ENCODE assay signal across 1 cellular context in the genomic region with DNA sequence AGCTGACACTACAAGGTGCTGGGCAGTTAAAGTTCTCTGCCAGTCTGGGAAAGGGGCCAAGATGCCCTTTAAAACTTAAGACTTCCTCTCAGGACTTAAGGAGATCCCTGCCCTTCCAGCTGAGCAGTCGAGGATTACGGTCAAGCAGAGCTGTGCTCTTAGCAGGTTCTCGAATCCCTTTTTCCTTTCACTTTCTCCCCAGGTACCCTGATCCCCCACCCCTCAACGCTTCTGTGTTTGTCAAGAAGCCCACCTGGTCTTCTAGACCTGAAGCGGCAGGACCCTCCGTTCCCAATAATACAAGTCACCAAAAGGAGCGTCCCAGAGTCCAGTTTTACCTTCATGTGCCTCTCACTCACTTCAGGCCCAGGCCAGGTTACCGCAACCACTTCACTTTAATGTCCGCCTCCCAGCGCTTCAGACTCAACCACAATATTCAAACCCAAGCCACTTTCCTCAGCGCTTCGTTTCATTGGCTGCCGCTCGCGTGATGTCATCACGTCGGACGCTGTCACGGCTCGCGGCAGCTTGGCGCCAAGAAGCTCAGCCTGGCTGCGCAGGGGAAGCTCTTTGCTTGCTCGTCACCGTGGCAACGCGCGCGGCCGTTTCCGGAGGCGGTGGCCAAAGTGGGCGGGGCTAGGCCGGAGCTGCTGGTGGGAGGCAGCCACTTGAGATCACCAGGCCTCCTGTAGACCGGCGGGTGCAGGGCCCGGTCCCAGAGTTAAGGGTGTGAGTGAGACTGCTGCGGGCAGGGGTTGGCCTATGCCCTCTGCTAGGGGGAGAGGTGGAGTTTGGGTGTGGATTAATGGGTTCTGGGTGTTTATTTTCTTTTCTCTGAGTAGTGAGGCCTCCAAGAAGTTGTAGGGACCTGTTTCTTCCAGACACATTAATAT.
A peak's percentile ranks its signal among the peaks of the same experiment; 100 is the strongest.
TF ChIP-seq lines count a peak whose summit lies in the region.

Gene KIF18A (minus strand): TSS at position 431 of the 893 bp plus-strand sequence. CDS start 10,209 bp downstream, outside the sequence.
Gene METTL15 (plus strand): TSS at position 663 of the 893 bp plus-strand sequence. CDS start 4,947 bp downstream, outside the sequence.

TF ChIP-seq in HepG2, 621 proteins besides CTCF, POLR2A, EP300 and RAD21 (continued from another document and continues in another):
- TF ChIP-seq, protein P1, sequence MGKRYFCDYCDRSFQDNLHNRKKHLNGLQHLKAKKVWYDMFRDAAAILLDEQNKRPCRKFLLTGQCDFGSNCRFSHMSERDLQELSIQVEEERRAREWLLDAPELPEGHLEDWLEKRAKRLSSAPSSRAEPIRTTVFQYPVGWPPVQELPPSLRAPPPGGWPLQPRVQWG (CRISPR knock-in tag; IDR thresholded peaks at IDR 0.05; ENCODE audit: borderline replicate concordance, low read depth): no peak
- TF ChIP-seq RXRA (CRISPR knock-in tag; IDR thresholded peaks at IDR 0.05) (peak; percentile 56; the same call in 1 of the 2 replicates), KDM5A (IDR thresholded peaks at IDR 0.05; ENCODE audit: borderline replicate concordance, low read length) (no peak; the same call in 1 of the 2 replicates), ZNF552 (CRISPR knock-in tag; IDR thresholded peaks at IDR 0.05; ENCODE audit: borderline replicate concordance) (no peak), HNF4G (IDR thresholded peaks at IDR 0.05; ENCODE audit: borderline replicate concordance, low read depth, low read length) (no peak), HNF4G (CRISPR knock-in tag; IDR thresholded peaks at IDR 0.05; ENCODE audit: borderline replicate concordance, low read depth) (no peak), HNRNPUL1 (IDR thresholded peaks at IDR 0.05; ENCODE audit: low read depth, low read length) (no peak), ZNF350 (CRISPR knock-in tag; IDR thresholded peaks at IDR 0.05; ENCODE audit: borderline replicate concordance, low read depth) (peak; percentile 62), ZNF619 (CRISPR knock-in tag; IDR thresholded peaks at IDR 0.05) (0 out of 2 replicates have a peak, but pooled peaks have one; percentile 37), KLF12 (CRISPR knock-in tag; IDR thresholded peaks at IDR 0.05; ENCODE audit: borderline replicate concordance) (0 out of 2 replicates have a peak, but pooled peaks have one; percentile 48), ZNF652 (CRISPR knock-in tag; IDR thresholded peaks at IDR 0.05; ENCODE audit: borderline replicate concordance, low read depth) (no peak), HOXA9 (CRISPR knock-in tag; IDR thresholded peaks at IDR 0.05; ENCODE audit: borderline replicate concordance) (no peak), HNRNPL (IDR thresholded peaks at IDR 0.05; ENCODE audit: low read depth, low read length) (0 out of 2 replicates have a peak, but pooled peaks have one; percentile 42), DMAP1 (CRISPR knock-in tag; IDR thresholded peaks at IDR 0.05) (peak; percentile 76; the same call in 1 of the 2 replicates), PCBP2 (optimal IDR thresholded peaks at IDR 0.05; ENCODE audit: low read depth, low read length, poor library complexity, severe bottlenecking) (no peak), JUN (CRISPR knock-in tag; IDR thresholded peaks at IDR 0.05) (no peak), NFE2L2 (IDR thresholded peaks at IDR 0.05; ENCODE audit: low read length) (no peak), MLXIP (CRISPR knock-in tag; IDR thresholded peaks at IDR 0.05; ENCODE audit: borderline replicate concordance) (no peak), CENPBD1 (CRISPR knock-in tag; IDR thresholded peaks at IDR 0.05; ENCODE audit: borderline replicate concordance, low read depth) (no peak), DR1 (CRISPR knock-in tag; IDR thresholded peaks at IDR 0.05) (peak; percentile 87), SIN3B (IDR thresholded peaks at IDR 0.05; ENCODE audit: low read length) (peak; percentile 97), ZNF550 (CRISPR knock-in tag; IDR thresholded peaks at IDR 0.05; ENCODE audit: borderline replicate concordance) (no peak), ZNF570 (CRISPR knock-in tag; IDR thresholded peaks at IDR 0.05; ENCODE audit: borderline replicate concordance) (no peak), GTF2F1 (IDR thresholded peaks at IDR 0.05; ENCODE audit: low read length) (no peak), GLI4 (CRISPR knock-in tag; IDR thresholded peaks at IDR 0.05; ENCODE audit: borderline replicate concordance) (no peak), ZNF713 (CRISPR knock-in tag; IDR thresholded peaks at IDR 0.05) (no peak), ZBTB7A (CRISPR knock-in tag; IDR thresholded peaks at IDR 0.05) (no peak), ZNF878 (CRISPR knock-in tag; IDR thresholded peaks at IDR 0.05) (peak; percentile 95), CREBL2 (CRISPR knock-in tag; IDR thresholded peaks at IDR 0.05; ENCODE audit: borderline replicate concordance) (no peak), ZNF230 (CRISPR knock-in tag; IDR thresholded peaks at IDR 0.05) (peak; percentile 33; the same call in 1 of the 2 replicates), HOXA3 (CRISPR knock-in tag; IDR thresholded peaks at IDR 0.05) (peak; percentile 96), SNAI1 (CRISPR knock-in tag; IDR thresholded peaks at IDR 0.05; ENCODE audit: borderline replicate concordance) (no peak), ZNF83 (CRISPR knock-in tag; IDR thresholded peaks at IDR 0.05; ENCODE audit: borderline replicate concordance) (no peak), ZNF441 (CRISPR knock-in tag; IDR thresholded peaks at IDR 0.05; ENCODE audit: borderline replicate concordance) (no peak), ZNF614 (CRISPR knock-in tag; IDR thresholded peaks at IDR 0.05; ENCODE audit: borderline replicate concordance) (peak; percentile 70; the same call in 1 of the 2 replicates), ISX (CRISPR knock-in tag; conservative IDR thresholded peaks at IDR 0.05) (no peak; the same call in 1 of the 2 replicates), KDM4B (CRISPR knock-in tag; IDR thresholded peaks at IDR 0.05) (no peak), MAF1 (CRISPR knock-in tag; IDR thresholded peaks at IDR 0.05; ENCODE audit: borderline replicate concordance) (no peak), ZMYM4 (CRISPR knock-in tag; IDR thresholded peaks at IDR 0.05) (peak; percentile 97; the same call in 1 of the 2 replicates), SIX1 (CRISPR knock-in tag; IDR thresholded peaks at IDR 0.05; ENCODE audit: borderline replicate concordance) (no peak), ZNF430 (CRISPR knock-in tag; IDR thresholded peaks at IDR 0.05) (no peak), ZSCAN22 (CRISPR knock-in tag; IDR thresholded peaks at IDR 0.05) (no peak), PAWR (CRISPR knock-in tag; IDR thresholded peaks at IDR 0.05; ENCODE audit: borderline replicate concordance) (no peak), EZH2 (conservative IDR thresholded peaks at IDR 0.05; ENCODE audit: low read depth, low read length) (no peak), ZNF101 (CRISPR knock-in tag; IDR thresholded peaks at IDR 0.05; ENCODE audit: borderline replicate concordance, low read depth) (no peak)
- TF ChIP-seq, protein P2, sequence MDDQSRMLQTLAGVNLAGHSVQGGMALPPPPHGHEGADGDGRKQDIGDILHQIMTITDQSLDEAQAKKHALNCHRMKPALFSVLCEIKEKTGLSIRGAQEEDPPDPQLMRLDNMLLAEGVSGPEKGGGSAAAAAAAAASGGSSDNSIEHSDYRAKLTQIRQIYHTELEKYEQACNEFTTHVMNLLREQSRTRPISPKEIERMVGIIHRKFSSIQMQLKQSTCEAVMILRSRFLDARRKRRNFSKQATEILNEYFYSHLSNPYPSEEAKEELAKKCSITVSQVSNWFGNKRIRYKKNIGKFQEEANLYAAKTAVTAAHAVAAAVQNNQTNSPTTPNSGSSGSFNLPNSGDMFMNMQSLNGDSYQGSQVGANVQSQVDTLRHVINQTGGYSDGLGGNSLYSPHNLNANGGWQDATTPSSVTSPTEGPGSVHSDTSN (CRISPR knock-in tag; IDR thresholded peaks at IDR 0.05; ENCODE audit: borderline replicate concordance): no peak
- TF ChIP-seq, protein P3, sequence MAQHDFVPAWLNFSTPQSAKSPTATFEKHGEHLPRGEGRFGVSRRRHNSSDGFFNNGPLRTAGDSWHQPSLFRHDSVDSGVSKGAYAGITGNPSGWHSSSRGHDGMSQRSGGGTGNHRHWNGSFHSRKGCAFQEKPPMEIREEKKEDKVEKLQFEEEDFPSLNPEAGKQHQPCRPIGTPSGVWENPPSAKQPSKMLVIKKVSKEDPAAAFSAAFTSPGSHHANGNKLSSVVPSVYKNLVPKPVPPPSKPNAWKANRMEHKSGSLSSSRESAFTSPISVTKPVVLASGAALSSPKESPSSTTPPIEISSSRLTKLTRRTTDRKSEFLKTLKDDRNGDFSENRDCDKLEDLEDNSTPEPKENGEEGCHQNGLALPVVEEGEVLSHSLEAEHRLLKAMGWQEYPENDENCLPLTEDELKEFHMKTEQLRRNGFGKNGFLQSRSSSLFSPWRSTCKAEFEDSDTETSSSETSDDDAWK (CRISPR knock-in tag; IDR thresholded peaks at IDR 0.05): no peak
- TF ChIP-seq, protein P4, sequence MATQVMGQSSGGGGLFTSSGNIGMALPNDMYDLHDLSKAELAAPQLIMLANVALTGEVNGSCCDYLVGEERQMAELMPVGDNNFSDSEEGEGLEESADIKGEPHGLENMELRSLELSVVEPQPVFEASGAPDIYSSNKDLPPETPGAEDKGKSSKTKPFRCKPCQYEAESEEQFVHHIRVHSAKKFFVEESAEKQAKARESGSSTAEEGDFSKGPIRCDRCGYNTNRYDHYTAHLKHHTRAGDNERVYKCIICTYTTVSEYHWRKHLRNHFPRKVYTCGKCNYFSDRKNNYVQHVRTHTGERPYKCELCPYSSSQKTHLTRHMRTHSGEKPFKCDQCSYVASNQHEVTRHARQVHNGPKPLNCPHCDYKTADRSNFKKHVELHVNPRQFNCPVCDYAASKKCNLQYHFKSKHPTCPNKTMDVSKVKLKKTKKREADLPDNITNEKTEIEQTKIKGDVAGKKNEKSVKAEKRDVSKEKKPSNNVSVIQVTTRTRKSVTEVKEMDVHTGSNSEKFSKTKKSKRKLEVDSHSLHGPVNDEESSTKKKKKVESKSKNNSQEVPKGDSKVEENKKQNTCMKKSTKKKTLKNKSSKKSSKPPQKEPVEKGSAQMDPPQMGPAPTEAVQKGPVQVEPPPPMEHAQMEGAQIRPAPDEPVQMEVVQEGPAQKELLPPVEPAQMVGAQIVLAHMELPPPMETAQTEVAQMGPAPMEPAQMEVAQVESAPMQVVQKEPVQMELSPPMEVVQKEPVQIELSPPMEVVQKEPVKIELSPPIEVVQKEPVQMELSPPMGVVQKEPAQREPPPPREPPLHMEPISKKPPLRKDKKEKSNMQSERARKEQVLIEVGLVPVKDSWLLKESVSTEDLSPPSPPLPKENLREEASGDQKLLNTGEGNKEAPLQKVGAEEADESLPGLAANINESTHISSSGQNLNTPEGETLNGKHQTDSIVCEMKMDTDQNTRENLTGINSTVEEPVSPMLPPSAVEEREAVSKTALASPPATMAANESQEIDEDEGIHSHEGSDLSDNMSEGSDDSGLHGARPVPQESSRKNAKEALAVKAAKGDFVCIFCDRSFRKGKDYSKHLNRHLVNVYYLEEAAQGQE (IDR thresholded peaks at IDR 0.05; ENCODE audit: borderline replicate concordance in 1 of 2, low read depth in 1 of 2, low read length in 2 of 2): 0 out of 4 replicates have a peak, but pooled peaks of 1 of the 2 experiments have one; percentile 19
- TF ChIP-seq, protein P5, sequence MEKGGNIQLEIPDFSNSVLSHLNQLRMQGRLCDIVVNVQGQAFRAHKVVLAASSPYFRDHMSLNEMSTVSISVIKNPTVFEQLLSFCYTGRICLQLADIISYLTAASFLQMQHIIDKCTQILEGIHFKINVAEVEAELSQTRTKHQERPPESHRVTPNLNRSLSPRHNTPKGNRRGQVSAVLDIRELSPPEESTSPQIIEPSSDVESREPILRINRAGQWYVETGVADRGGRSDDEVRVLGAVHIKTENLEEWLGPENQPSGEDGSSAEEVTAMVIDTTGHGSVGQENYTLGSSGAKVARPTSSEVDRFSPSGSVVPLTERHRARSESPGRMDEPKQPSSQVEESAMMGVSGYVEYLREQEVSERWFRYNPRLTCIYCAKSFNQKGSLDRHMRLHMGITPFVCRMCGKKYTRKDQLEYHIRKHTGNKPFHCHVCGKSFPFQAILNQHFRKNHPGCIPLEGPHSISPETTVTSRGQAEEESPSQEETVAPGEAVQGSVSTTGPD (CRISPR knock-in tag; IDR thresholded peaks at IDR 0.05): no peak
- TF ChIP-seq, protein P6, sequence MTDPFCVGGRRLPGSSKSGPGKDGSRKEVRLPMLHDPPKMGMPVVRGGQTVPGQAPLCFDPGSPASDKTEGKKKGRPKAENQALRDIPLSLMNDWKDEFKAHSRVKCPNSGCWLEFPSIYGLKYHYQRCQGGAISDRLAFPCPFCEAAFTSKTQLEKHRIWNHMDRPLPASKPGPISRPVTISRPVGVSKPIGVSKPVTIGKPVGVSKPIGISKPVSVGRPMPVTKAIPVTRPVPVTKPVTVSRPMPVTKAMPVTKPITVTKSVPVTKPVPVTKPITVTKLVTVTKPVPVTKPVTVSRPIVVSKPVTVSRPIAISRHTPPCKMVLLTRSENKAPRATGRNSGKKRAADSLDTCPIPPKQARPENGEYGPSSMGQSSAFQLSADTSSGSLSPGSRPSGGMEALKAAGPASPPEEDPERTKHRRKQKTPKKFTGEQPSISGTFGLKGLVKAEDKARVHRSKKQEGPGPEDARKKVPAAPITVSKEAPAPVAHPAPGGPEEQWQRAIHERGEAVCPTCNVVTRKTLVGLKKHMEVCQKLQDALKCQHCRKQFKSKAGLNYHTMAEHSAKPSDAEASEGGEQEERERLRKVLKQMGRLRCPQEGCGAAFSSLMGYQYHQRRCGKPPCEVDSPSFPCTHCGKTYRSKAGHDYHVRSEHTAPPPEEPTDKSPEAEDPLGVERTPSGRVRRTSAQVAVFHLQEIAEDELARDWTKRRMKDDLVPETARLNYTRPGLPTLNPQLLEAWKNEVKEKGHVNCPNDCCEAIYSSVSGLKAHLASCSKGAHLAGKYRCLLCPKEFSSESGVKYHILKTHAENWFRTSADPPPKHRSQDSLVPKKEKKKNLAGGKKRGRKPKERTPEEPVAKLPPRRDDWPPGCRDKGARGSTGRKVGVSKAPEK (CRISPR knock-in tag; IDR thresholded peaks at IDR 0.05; ENCODE audit: borderline replicate concordance): no peak
